In genomic region chr6:65984089-65984488, GRCh38 we compare ENCODE assay signal across 27 cellular contexts.
"Had no signal": no experiment of that assay in that cellular context is flagged by ENCODE, and none has a peak within 500 bp of the region (broad histone marks: within the 10 kb centered on the region; RNA-seq: fewer than 3 reads in every experiment).

No MANE protein-coding gene starts in this region.

- H3K27ac ChIP-seq: stomach, suprapubic skin, testis, thoracic aorta, thyroid gland, tibial artery, tibial nerve, transverse colon, upper lobe of left lung, upper lobe of right lung, uterus, vagina had no signal

- DNase-seq: stimulated activated CD4-positive, alpha-beta T cell treated with anti-CD3 and anti-CD28 coated beads, Interleukin-2, amount 100 ng/mL, for 48 hours; stimulated activated CD4-positive, alpha-beta T cell treated with anti-CD3 and anti-CD28 coated beads, Interleukin-4, amount 100 ng/mL, for 1 hour; stimulated activated CD4-positive, alpha-beta T cell treated with anti-CD3 and anti-CD28 coated beads, Interleukin-4, amount 100 ng/mL, for 24 hours; stimulated activated CD4-positive, alpha-beta T cell treated with anti-CD3 and anti-CD28 coated beads, Interleukin-4, amount 100 ng/mL, for 4 hours; stimulated activated CD8-positive, alpha-beta memory T cell treated with anti-CD3 and anti-CD28 coated beads, Interleukin-4, amount 100 ng/mL, for 48 hours; stimulated activated naive B cell treated with anti-CD40 and anti-IgM and Interleukin-4, amounts not matched to agents 10 μg/mL and 1 μg/mL and 100 μg/mL, for 72 hours; stimulated activated naive CD4-positive, alpha-beta T cell; stimulated activated naive CD4-positive, alpha-beta T cell treated with Interleukin-2 at 50 U/mL for 16 hours; stimulated activated naive CD8-positive, alpha-beta T cell treated with anti-CD3 and anti-CD28 coated beads, Interleukin-15, amount 100 ng/mL, for 72 hours; stimulated activated naive CD8-positive, alpha-beta T cell treated with anti-CD3 and anti-CD28 coated beads, Interleukin-15, Interleukin-2, amounts not matched to agents 100 U/mL and 50 U/mL, for 24 hours; stomach; substantia nigra; testis; thyroid gland; tibial artery; transverse colon; trophoblast cell; upper lobe of left lung; upper lobe of right lung; uterus had no signal

- H3K36me3 ChIP-seq: stomach, suprapubic skin, thoracic aorta, thyroid gland, tibial artery, tibial nerve, transverse colon, upper lobe of left lung, upper lobe of right lung, uterus, vagina had no signal

- H3K4me1 ChIP-seq: stomach, suprapubic skin, testis, thyroid gland, tibial artery, tibial nerve, transverse colon, upper lobe of left lung, upper lobe of right lung, uterus, vagina had no signal

- ATAC-seq: stimulated activated effector memory CD8-positive, alpha-beta T cell treated with anti-CD3 and anti-CD28 coated beads, Interleukin-12 subunit alpha, Interleukin-12 subunit beta, amount 100 ng/mL, for 72 hours; stimulated activated memory B cell treated with anti-CD40 and anti-IgM and Interleukin-4, amounts not matched to agents 10 μg/mL and 1 μg/mL and 100 μg/mL, for 72 hours; stimulated activated naive B cell treated with anti-CD40 and anti-IgM and Interleukin-4, amounts not matched to agents 10 μg/mL and 1 μg/mL and 100 μg/mL, for 72 hours; stimulated activated naive CD8-positive, alpha-beta T cell treated with anti-CD3 and anti-CD28 coated beads, Interleukin-15, amount 100 ng/mL, for 72 hours; stimulated activated naive CD8-positive, alpha-beta T cell treated with anti-CD3 and anti-CD28 coated beads, Interleukin-15, Interleukin-2, amounts not matched to agents 100 U/mL and 50 U/mL, for 24 hours; upper lobe of right lung had no signal

- H3K9me3 ChIP-seq: stomach, suprapubic skin, testis, thoracic aorta, thyroid gland, tibial artery, tibial nerve, transverse colon, upper lobe of left lung, upper lobe of right lung, uterus, vagina had no signal

- FAIRE-seq: urothelium cell line had no signal

- H3K4me3 ChIP-seq: stomach, suprapubic skin, testis, thoracic aorta, thyroid gland, tibial artery, tibial nerve, transverse colon, upper lobe of left lung, upper lobe of right lung, uterus, vagina had no signal
